ENCODE assay signal across 8 cellular contexts in the genomic region with DNA sequence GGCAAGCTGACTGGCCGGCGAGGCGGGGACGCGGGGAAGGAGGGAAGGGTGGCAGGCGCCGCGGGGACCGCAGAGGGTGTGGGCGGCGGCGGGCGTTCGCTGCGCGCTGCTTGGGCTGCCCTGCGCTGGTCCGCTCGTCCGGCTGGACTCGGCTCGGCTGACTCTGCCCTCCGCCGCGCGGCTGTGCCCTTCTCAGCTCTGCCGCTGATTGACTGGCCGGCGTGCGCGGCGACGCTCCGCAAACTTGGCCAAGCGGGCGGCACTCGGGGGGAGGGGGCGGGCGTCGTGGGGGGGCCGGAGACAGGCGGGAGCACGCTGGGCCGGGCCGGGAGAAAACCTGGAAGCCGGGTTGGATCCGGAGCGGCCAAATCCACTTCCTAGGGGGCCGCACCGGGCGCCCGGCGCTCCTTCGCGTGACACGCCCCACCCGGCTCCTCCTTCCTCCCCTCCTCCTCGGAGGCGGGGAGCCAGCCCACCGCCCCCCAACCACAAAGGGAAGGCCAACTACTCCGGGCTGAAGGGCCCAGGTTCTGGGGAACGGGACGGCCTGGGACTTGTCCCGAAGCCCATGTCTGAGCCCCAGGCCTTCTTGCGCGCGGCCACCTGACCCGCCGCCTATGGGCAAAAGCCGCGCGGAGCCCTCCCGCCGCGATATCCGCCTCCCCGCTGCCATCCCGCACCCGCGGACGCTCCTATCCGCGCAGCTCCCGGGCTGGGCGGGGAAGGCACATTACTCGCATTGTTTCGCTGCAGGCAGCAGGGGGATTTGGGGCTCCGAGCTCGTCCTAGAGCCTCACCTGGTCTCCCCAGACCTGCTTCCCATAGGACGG. TPM values are rescaled to one million over a fixed set of nuclear protein-coding genes. Genes with fewer than 3 reads are reported as not detected.
DNase-seq lines count a peak whose midpoint lies in the region; ATAC-seq and TF ChIP-seq lines count a peak whose summit lies in the region.

A gene (minus strand): TSS at position 214 of the 830 bp plus-strand sequence. CDS start 524 bp downstream, outside the sequence.

- intact Hi-C loops in mammary epithelial cell (cut with micrococcal nuclease): loop anchor here (1.0 to 2.0 kb wide), 3 partner anchors 30 to 255 kb away; no protein-coding TSS in a partner anchor
- intact Hi-C loops in stomach (cut with DNase I; ENCODE audit: low total_unique reads): no loop called here

- H3K4me1 ChIP-seq in mammary epithelial cell (ENCODE audit: insufficient read depth, low read length): no peaks in the 10 kb centered on the region
- H3K4me1 ChIP-seq in stomach: peaks cover 0 to 8% (median 4%) of the 10 kb centered on the region in 4 donors

- no peaks in the 10 kb centered on the region for H3K36me3 ChIP-seq in mammary epithelial cell (ENCODE audit: insufficient read depth, low read length)
- no peaks in the 10 kb centered on the region for H3K36me3 ChIP-seq in stomach

- H4K20me1 ChIP-seq in mammary epithelial cell (ENCODE audit: insufficient read depth, low read length): no peaks in the 10 kb centered on the region

- peak; percentile 41 to 69 for DNase-seq in NCI-H524 (lab: John Stamatoyannopoulos, UW)
- no peak for DNase-seq in NCI-H524 treated with DMSO at 0.1 percent for 48 hours (lab: John Stamatoyannopoulos, UW)
- DNase-seq in NCI-H1694 treated with DMSO at 0.1 percent for 48 hours (lab: John Stamatoyannopoulos, UW): peak; percentile 50
- peak; percentile 49 for DNase-seq in mammary epithelial cell
- peak; percentile 74 for DNase-seq in left kidney (ENCODE audit: low read depth, low spot score)
- DNase-seq in stomach: peak; percentile 70

- no peak within 1 kb of the TSS for H3K9ac ChIP-seq in mammary epithelial cell (ENCODE audit: insufficient read depth, low read length)

- H3K9me3 ChIP-seq in mammary epithelial cell (replicated peaks; ENCODE audit: insufficient read depth, low read length) (no peaks in the 10 kb centered on the region), stomach (no peaks in the 10 kb centered on the region)

- CTCF ChIA-PET in mammary epithelial cell (lab: Charles Lee; ENCODE audit: low non-redundant PET): no interaction called here

- in situ Hi-C loops in mammary epithelial cell (cut with MboI; ENCODE audit: low sequenced_read_pairs in 2 of 2): no loop called here

- H3K4me2 ChIP-seq in mammary epithelial cell (ENCODE audit: insufficient read depth, low read depth, low read length): peak within 1 kb of the TSS; percentile 87

- BruUV-seq in mammary epithelial cell (replicated peaks; lab: Mats Ljungman, UMichigan): no TSS peak

- no peak for TF ChIP-seq EP300 in stomach (IDR thresholded peaks at IDR 0.05)

- H3K79me2 ChIP-seq in mammary epithelial cell (ENCODE audit: insufficient read depth, low read length): no peaks in the 10 kb centered on the region

- H3K4me3 ChIP-seq in mammary epithelial cell (replicated peaks in 1 of 3; ENCODE audit: insufficient read depth in 1 of 3, low read depth in 2 of 3, low read length in 3 of 3): peak within 1 kb of the TSS; percentile 31 to 56 (median 55)
- peak within 1 kb of the TSS; percentile 58 to 68 (median 64) for H3K4me3 ChIP-seq in stomach

- ATAC-seq in GM18909 (IDR thresholded peaks at IDR 0.05; ENCODE audit: poor library complexity, unreplicated experiment) (no peak), GM19395 (IDR thresholded peaks at IDR 0.05; ENCODE audit: unreplicated experiment) (no peak)

- dilution Hi-C loops in mammary epithelial cell (cut with HindIII; ENCODE audit: low sequenced_read_pairs): no loop called here

- peak within 1 kb of the TSS; percentile 77 for H2AFZ ChIP-seq in mammary epithelial cell (ENCODE audit: low read depth, low read length)

- H3K27ac ChIP-seq in mammary epithelial cell (ENCODE audit: insufficient read depth, low read depth, low read length) (no peak within 1 kb of the TSS), stomach (peak within 1 kb of the TSS; percentile 65 to 85 (median 76))

- no peak for TF ChIP-seq CTCF in mammary epithelial cell (conservative IDR thresholded peaks at IDR 0.05 in 1 of 2, IDR thresholded peaks at IDR 0.05 in 1 of 2; ENCODE audit: extremely low read depth in 1 of 2, insufficient read depth in 1 of 2, low read depth in 1 of 2, low read length in 2 of 2)
- TF ChIP-seq CTCF in stomach (IDR thresholded peaks at IDR 0.05): no peak

- H3K27me3 ChIP-seq in mammary epithelial cell (ENCODE audit: insufficient read depth, low read length): peaks cover 10% of the 10 kb centered on the region
- peaks cover 0 to 28% (median 27%) of the 10 kb centered on the region in 3 donors for H3K27me3 ChIP-seq in stomach

- 81% methylated on average over 4 of the region's 90 CpGs for WGBS in mammary epithelial cell (ENCODE audit: low coverage, missing lambda C conversion rate)
- WGBS in stomach, 5 donors: 1 to 42% (median 3%) methylated on average over 10 to 77 of the region's 90 CpGs

- TF ChIP-seq POLR2A in stomach (IDR thresholded peaks at IDR 0.05): no peak

RNA-seq across cellular contexts. Expression of the gene that starts here (rescaled TPM):
- total RNA-seq in mammary epithelial cell (1 to 10 TPM; 7.1 to 7.2 TPM), stomach (10 to 100 TPM; 14.1 to 32.1 (median 22.2) TPM)
- polyA plus RNA-seq in mammary epithelial cell (1.2 TPM), stomach (1 to 10 TPM; 3.5 to 9.2 (median 4.5) TPM)
- 3.8 TPM for polyA minus RNA-seq in mammary epithelial cell
